16 cellular contexts compared by ENCODE assay signal in genomic region chr15:84737005-84737404, GRCh38. TPM values are rescaled to one million over a fixed set of nuclear protein-coding genes. Genes with fewer than 3 reads are reported as not detected.
DNase-seq lines count a peak whose midpoint lies in the region; ATAC-seq, FAIRE-seq and TF ChIP-seq lines count a peak whose summit lies in the region.
"Had no signal": no experiment of that assay in that cellular context is flagged by ENCODE, and none has a peak within 500 bp of the region (broad histone marks: within the 10 kb centered on the region; RNA-seq: fewer than 3 reads in every experiment).

No MANE protein-coding gene starts in this region.

- peaks cover 44% of the 10 kb centered on the region for H3K4me1 Mint-ChIP-seq in activated naive CD4-positive, alpha-beta T cell treated with anti-CD3 and anti-CD28 coated beads for 36 hours (ENCODE audit: low read depth)

- TF ChIP-seq POLR2A in GM12878 (IDR thresholded peaks at IDR 0.05; ENCODE audit: low read depth, low read length) (no peak), spleen (IDR thresholded peaks at IDR 0.05) (no peak)

- H3K27me3 ChIP-seq in GM12878 (replicated peaks in 1 of 2; ENCODE audit: control insufficient read depth in 2 of 2, insufficient read depth in 2 of 2, low read length in 1 of 2), result no peaks in the 10 kb centered on the region
- H3K27me3 ChIP-seq in spleen (replicated peaks in 1 of 7), result no peaks in the 10 kb centered on the region
- H3K27me3 ChIP-seq: adrenal gland, cardiac muscle cell, right atrium auricular region had no signal

- no peaks in the 10 kb centered on the region for H3K9me2 ChIP-seq in OCI-LY7 (ENCODE audit: insufficient read depth, low read length)

- H3K9ac ChIP-seq in GM12878 (ENCODE audit: control insufficient read depth, insufficient read depth, low read length), result no peak overlapping the region

- H3K4me3 ChIP-seq in OCI-LY7 (ENCODE audit: low read depth, low read length, poor library complexity, severe bottlenecking) (no peak overlapping the region), GM12878 (no peak overlapping the region), spleen (no peak overlapping the region)
- H3K4me3 ChIP-seq: adrenal gland, cardiac muscle cell, right atrium auricular region had no signal

- POLR2A ChIA-PET in OCI-LY7 (lab: Charles Lee) (interaction anchor here (0.5 to 3.8 kb wide), 2 partner anchors 9 to 23 kb away, joined by 3 to 29 read pairs; no protein-coding TSS in a partner anchor), GM12878 (lab: Charles Lee) (no interaction called here)

- no peak for DNase-seq in activated naive CD4-positive, alpha-beta T cell treated with anti-CD3 and anti-CD28 coated beads for 36 hours
- DNase-seq in activated naive CD4-positive, alpha-beta T cell treated with anti-CD3 and anti-CD28 coated beads, Interleukin-2, amount 50 U/mL, for 16 hours, result no peak
- DNase-seq in OCI-LY7 (ENCODE audit: low spot score), result no peak
- no peak for DNase-seq in GM12878 (ENCODE audit: low read depth, low spot score)
- DNase-seq in spleen, result no peak
- DNase-seq in cortex of kidney (lab: John Stamatoyannopoulos, UW), result no peak
- DNase-seq in Right ventricle myocardium superior, result no peak
- DNase-seq: effector CD8-positive, alpha-beta T cell; H9; mesendoderm; NCI-H748 treated with DMSO at 0.1 percent for 48 hours had no signal

- peak overlapping the region; percentile 98 for H3K27ac ChIP-seq in OCI-LY7 (ENCODE audit: low read depth, low read length, poor library complexity, severe bottlenecking)
- H3K27ac ChIP-seq in GM12878 (ENCODE audit: control insufficient read depth, insufficient read depth), result peak overlapping the region; percentile 85; the same call in 1 of the 2 replicates
- peak overlapping the region in 6 of 8 donors; percentile 5 to 92 (median 84) for H3K27ac ChIP-seq in spleen
- H3K27ac ChIP-seq: adrenal gland, cardiac muscle cell, right atrium auricular region had no signal

- BruUV-seq in OCI-LY7 (replicated peaks; lab: Mats Ljungman, UMichigan) (no TSS peak), GM12878 (replicated peaks; lab: Mats Ljungman, UMichigan) (no TSS peak)

- H3K36me3 ChIP-seq in OCI-LY7 (ENCODE audit: insufficient read depth, low read length), result no peaks in the 10 kb centered on the region
- no peaks in the 10 kb centered on the region for H3K36me3 ChIP-seq in GM12878 (ENCODE audit: control insufficient read depth in 2 of 2, insufficient read depth in 2 of 2, low read length in 1 of 2)
- H3K36me3 ChIP-seq in spleen, result no peaks in the 10 kb centered on the region
- H3K36me3 ChIP-seq: adrenal gland, cardiac muscle cell, right atrium auricular region had no signal

- SMC1A ChIA-PET in GM12878 (lab: Charles Lee; ENCODE audit: uncharacterized antibody, unreplicated experiment), result interaction anchor here (1.0 to 6.6 kb wide), 5 partner anchors 10 to 28 kb away, joined by 3 to 60 read pairs (median 4); partner anchors contain the start of gene SEC11A

- TF ChIP-seq CTCF in OCI-LY7 (conservative IDR thresholded peaks at IDR 0.05; ENCODE audit: low read length), result no peak
- TF ChIP-seq CTCF in GM12878 (IDR thresholded peaks at IDR 0.05 in 2 of 3, conservative IDR thresholded peaks at IDR 0.05 in 1 of 3; ENCODE audit: control insufficient read depth in 2 of 3, extremely low read depth in 1 of 3, insufficient read depth in 1 of 3, low read depth in 3 of 3, low read length in 3 of 3), result no peak
- TF ChIP-seq CTCF in spleen (IDR thresholded peaks at IDR 0.05 in 8 of 11, conservative IDR thresholded peaks at IDR 0.05 in 3 of 11), result no peak

- H3K9me3 ChIP-seq in OCI-LY7 (ENCODE audit: low read length), result no peaks in the 10 kb centered on the region
- H3K9me3 ChIP-seq in GM12878 (replicated peaks; ENCODE audit: control insufficient read depth, insufficient read depth, low read length), result no peaks in the 10 kb centered on the region
- H3K9me3 ChIP-seq in spleen, result no peaks in the 10 kb centered on the region
- H3K9me3 ChIP-seq: adrenal gland, right atrium auricular region had no signal

- H2AFZ ChIP-seq in OCI-LY7 (ENCODE audit: low read length) (no peak overlapping the region; the same call in 1 of the 2 replicates), GM12878 (ENCODE audit: control insufficient read depth, low read depth, low read length) (0 out of 2 replicates have a peak overlapping the region, but pooled peaks have one; percentile 5)

- TF ChIP-seq RAD21 in GM12878 (IDR thresholded peaks at IDR 0.05; ENCODE audit: insufficient read depth, low read depth, low read length), result no peak

- RAD21 ChIA-PET in GM12878 (lab: Charles Lee; ENCODE audit: unreplicated experiment), result interaction anchor here (4.1 to 6.6 kb wide), 2 partner anchors 14 to 21 kb away, joined by 31 to 53 read pairs; partner anchors contain the start of gene SEC11A

- no peak for TF ChIP-seq EP300 in GM12878 (IDR thresholded peaks at IDR 0.05; ENCODE audit: borderline replicate concordance in 1 of 2, control insufficient read depth in 1 of 2, low read depth in 2 of 2, low read length in 2 of 2)

- FAIRE-seq in GM12878 (lab: Jason Lieb, UNC), result no peak
- FAIRE-seq: RCC 7860 had no signal

- H3K27me3 Mint-ChIP-seq in activated naive CD4-positive, alpha-beta T cell treated with anti-CD3 and anti-CD28 coated beads for 36 hours (ENCODE audit: low read depth), result no peaks in the 10 kb centered on the region

- no peak overlapping the region for H3K4me3 Mint-ChIP-seq in activated naive CD4-positive, alpha-beta T cell treated with anti-CD3 and anti-CD28 coated beads for 36 hours
- H3K4me3 Mint-ChIP-seq: H9 had no signal

- intact Hi-C loops in activated naive CD4-positive, alpha-beta T cell treated with anti-CD3 and anti-CD28 coated beads for 36 hours (cut with micrococcal nuclease), result loop anchor here (5.0 kb wide), 3 partner anchors 135 to 965 kb away; partner anchors contain the start of genes PDE8A and ZSCAN2
- intact Hi-C loops in OCI-LY7 (cut with micrococcal nuclease; ENCODE audit: unreplicated experiment), result no loop called here
- intact Hi-C loops in GM12878 (cut with micrococcal nuclease; ENCODE audit: unreplicated experiment), result no loop called here
- intact Hi-C loops in spleen (cut with DNase I; ENCODE audit: low total_unique reads), result no loop called here
- intact Hi-C loops in Right ventricle myocardium superior (cut with DNase I), result no loop called here

- H3K9me3 Mint-ChIP-seq in activated naive CD4-positive, alpha-beta T cell treated with anti-CD3 and anti-CD28 coated beads for 36 hours, result no peaks in the 10 kb centered on the region
- H3K9me3 Mint-ChIP-seq: H9 had no signal

- no peaks in the 10 kb centered on the region for H3K36me3 Mint-ChIP-seq in activated naive CD4-positive, alpha-beta T cell treated with anti-CD3 and anti-CD28 coated beads for 36 hours (ENCODE audit: low read depth)

- in situ Hi-C loops in GM12878 (cut with MboI), result no loop called here

- H4K20me1 ChIP-seq in OCI-LY7 (ENCODE audit: insufficient read depth, low read length) (no peaks in the 10 kb centered on the region), GM12878 (ENCODE audit: control insufficient read depth, insufficient read depth) (no peaks in the 10 kb centered on the region)

- H3K4me2 ChIP-seq in OCI-LY7 (ENCODE audit: low read length) (peak overlapping the region; percentile 41), GM12878 (ENCODE audit: control insufficient read depth, insufficient read depth) (no peak overlapping the region)

- H3K79me2 ChIP-seq in OCI-LY7 (ENCODE audit: insufficient read depth, low read depth, low read length), result no peaks in the 10 kb centered on the region
- H3K79me2 ChIP-seq in GM12878 (ENCODE audit: control insufficient read depth, insufficient read depth, low read length), result no peaks in the 10 kb centered on the region

- CTCF ChIA-PET in activated naive CD4-positive, alpha-beta T cell treated with anti-CD3 and anti-CD28 coated beads for 36 hours (lab: Charles Lee), result interaction anchor here (1.2 kb wide), 1 partner anchor 13 kb away, joined by 4 read pairs; no protein-coding TSS in a partner anchor
- CTCF ChIA-PET in OCI-LY7 (lab: Charles Lee; ENCODE audit: unreplicated experiment) (no interaction called here), GM12878 (lab: Yijun Ruan, JAX) (interaction anchor here (2.5 to 7.1 kb wide), 2 partner anchors 10 to 21 kb away, joined by 10 to 35 read pairs; partner anchors contain the start of gene SEC11A)

- H3K4me1 ChIP-seq in OCI-LY7 (ENCODE audit: insufficient read depth, low read length, poor library complexity, severe bottlenecking) (peaks cover 62% of the 10 kb centered on the region), GM12878 (ENCODE audit: control insufficient read depth, insufficient read depth, low read length) (peaks cover 28% of the 10 kb centered on the region), spleen (peaks cover 9 to 50% (median 34%) of the 10 kb centered on the region in 6 donors)
- H3K4me1 ChIP-seq: right atrium auricular region had no signal

- ATAC-seq in GM12878 (no peak), HG02623 (IDR thresholded peaks at IDR 0.05; ENCODE audit: unreplicated experiment) (no peak), Right ventricle myocardium superior (ENCODE audit: poor library complexity) (no peak)

- H3K27ac Mint-ChIP-seq in activated naive CD4-positive, alpha-beta T cell treated with anti-CD3 and anti-CD28 coated beads for 36 hours, result peak overlapping the region; percentile 95

- 55% methylated on average over 2 of the region's 2 CpGs for WGBS in GM12878 (ENCODE audit: insufficient coverage, insufficient replicate concordance, low lambda C conversion rate, missing lambda C conversion rate)
- WGBS in spleen, 5 donors, result 77 to 88% (median 83%) methylated on average over 2 of the region's 2 CpGs

RNA-seq across cellular contexts. Expression of gene ZNF592, which starts 11.4 kb away (rescaled TPM):
- total RNA-seq in activated naive CD4-positive, alpha-beta T cell treated with anti-CD3 and anti-CD28 coated beads for 36 hours, result 10 to 100 TPM; 24.2 to 24.3 TPM
- 17.1 and 23.0 TPM in 2 replicates for total RNA-seq in OCI-LY7 (2014; rRNA removed; shearing (Covaris generic))
- total RNA-seq in OCI-LY7 (2022) (41.3 and 42.5 TPM in 2 replicates), GM12878 (2014; rRNA removed) (6.7 and 8.2 TPM in 2 replicates), GM12878 (2014; rRNA removed; fragmentation: Illumina TruSeq; extraction: Trizol) (7.0 and 7.8 TPM in 2 replicates), GM12878 (2021) (20.3 and 23.7 TPM in 2 replicates), spleen (10 to 100 TPM; 29.4 to 36.2 (median 33.6) TPM), Right ventricle myocardium superior (16.3 TPM)
- 28.8 and 30.6 TPM in 2 replicates for total RNA-seq in GM12878 (2013; cell fraction: nucleolus; rRNA removed)
- polyA plus RNA-seq in GM12878 (2011; ENCODE audit: low read depth), result 6.0 TPM
- polyA plus RNA-seq in GM12878 (2011; rRNA removed) (3.5 and 6.9 TPM in 2 replicates), GM12878 (2014; fragmentation: Illumina TruSeq; extraction: Trizol) (10.9 and 14.4 TPM in 2 replicates), GM12878 (2014; fragmentation: Nextera tagmentation; extraction: Ambion mirVana) (1 to 10 TPM in 1 of 2 experiments, under 1 TPM in 1; 0.95 to 1.3 TPM), GM12878 (2014; rRNA removed) (13.5 and 16.0 TPM in 2 replicates), GM12878 (2016; fragmentation: Nextera tagmentation; extraction: Ambion mirVana) (10 to 100 TPM in 1 of 2 experiments, 1 to 10 TPM in 1; 9.0 to 10.7 TPM), spleen (10 to 100 TPM in 1 of 3 donors, 1 to 10 TPM in 2; 5.2 to 10.9 (median 5.3) TPM)
- 9.1 and 10.4 TPM in 2 replicates for polyA plus RNA-seq in GM12878 (2011; cell fraction: cytosol; rRNA removed)
- polyA plus RNA-seq in GM12878 (2011; cell fraction: nucleus; rRNA removed), result 18.4 and 19.5 TPM in 2 replicates
- 8.6 and 9.8 TPM in 2 replicates for polyA plus RNA-seq in GM12878 (2012)
- 9.6 and 12.7 TPM in 2 replicates for polyA minus RNA-seq in GM12878 (2011; rRNA and poly(A)+ RNA removed)
- 7.6 and 8.3 TPM in 2 replicates for polyA minus RNA-seq in GM12878 (2011; cell fraction: cytosol; rRNA and poly(A)+ RNA removed)
- polyA minus RNA-seq in GM12878 (2011; cell fraction: nucleus; rRNA and poly(A)+ RNA removed), result 6.0 and 12.9 TPM in 2 replicates

RNA-seq across cellular contexts. Expression of gene SEC11A, which starts 21.1 kb away (rescaled TPM):
- total RNA-seq in activated naive CD4-positive, alpha-beta T cell treated with anti-CD3 and anti-CD28 coated beads for 36 hours, result 10 to 100 TPM; 87.2 to 99.1 TPM
- total RNA-seq in OCI-LY7 (2014; rRNA removed; shearing (Covaris generic)), result 41.4 and 47.0 TPM in 2 replicates
- total RNA-seq in OCI-LY7 (2022) (87.6 and 93.6 TPM in 2 replicates), GM12878 (2014; rRNA removed) (99.2 and 137 TPM in 2 replicates), GM12878 (2014; rRNA removed; fragmentation: Illumina TruSeq; extraction: Trizol) (137 and 141 TPM in 2 replicates), GM12878 (2021) (106 and 109 TPM in 2 replicates), spleen (100 to 1,000 TPM in 3 of 7 donors, 10 to 100 TPM in 4; 89.8 to 139 (median 96.9) TPM), Right ventricle myocardium superior (82.5 TPM)
- 39.4 and 44.8 TPM in 2 replicates for total RNA-seq in GM12878 (2013; cell fraction: nucleolus; rRNA removed)
- polyA plus RNA-seq in GM12878 (2011; ENCODE audit: low read depth), result 96.8 TPM
- polyA plus RNA-seq in GM12878 (2011; rRNA removed) (145 and 237 TPM in 2 replicates), GM12878 (2014; fragmentation: Illumina TruSeq; extraction: Trizol) (153 and 210 TPM in 2 replicates), GM12878 (2014; fragmentation: Nextera tagmentation; extraction: Ambion mirVana) (100 to 1,000 TPM; 132 to 152 TPM), GM12878 (2014; rRNA removed) (149 and 159 TPM in 2 replicates), GM12878 (2016; fragmentation: Nextera tagmentation; extraction: Ambion mirVana) (100 to 1,000 TPM; 131 to 147 TPM), spleen (100 to 1,000 TPM in 2 of 3 donors, 10 to 100 TPM in 1; 86.5 to 114 (median 101) TPM)
- 45.3 and 45.6 TPM in 2 replicates for polyA plus RNA-seq in GM12878 (2011; cell fraction: cytosol; rRNA removed)
- 28.1 and 37.8 TPM in 2 replicates for polyA plus RNA-seq in GM12878 (2011; cell fraction: nucleus; rRNA removed)
- polyA plus RNA-seq in GM12878 (2012), result 129 and 139 TPM in 2 replicates
- 46.0 and 48.4 TPM in 2 replicates for polyA minus RNA-seq in GM12878 (2011; rRNA and poly(A)+ RNA removed)
- 20.2 and 26.7 TPM in 2 replicates for polyA minus RNA-seq in GM12878 (2011; cell fraction: cytosol; rRNA and poly(A)+ RNA removed)
- polyA minus RNA-seq in GM12878 (2011; cell fraction: nucleus; rRNA and poly(A)+ RNA removed), result 8.8 and 13.1 TPM in 2 replicates
